In genomic region chr20:4534315-4534714, GRCh38 we compare ENCODE assay signal across 36 cellular contexts.
"Had no signal": no experiment of that assay in that cellular context is flagged by ENCODE, and none has a peak within 500 bp of the region (broad histone marks: within the 10 kb centered on the region; RNA-seq: fewer than 3 reads in every experiment).

No MANE protein-coding gene starts in this region.

- H3K4me1 ChIP-seq: ascending aorta had no signal

- DNase-seq: activated B cell treated with CpG ODN at 0.5 μM for 24 hours; activated CD4-positive, alpha-beta memory T cell treated with anti-CD3 and anti-CD28 coated beads for 36 hours; activated CD4-positive, alpha-beta T cell treated with anti-CD3 and anti-CD28 coated beads for 4 hours; activated CD4-positive, alpha-beta T cell treated with anti-CD3 and anti-CD28 coated beads, Interleukin-2, amount 50 U/mL, for 1 hour; activated CD4-positive, alpha-beta T cell treated with anti-CD3 and anti-CD28 coated beads, Interleukin-2, amount 50 U/mL, for 4 hours; activated CD4-positive, CD25-positive, alpha-beta regulatory T cell treated with anti-CD3 and anti-CD28 coated beads, Interleukin-2, amount 50 U/mL, for 72 hours; activated CD8-positive, alpha-beta memory T cell treated with anti-CD3 and anti-CD28 coated beads, Interleukin-2, amount 10 ng/mL, durations not matched to agents 7 days and 5 days; activated CD8-positive, alpha-beta memory T cell treated with anti-CD3 and anti-CD28 coated beads, Interleukin-2, amount 50 U/mL, for 48 hours; activated CD8-positive, alpha-beta T cell treated with anti-CD3 and anti-CD28 coated beads for 36 hours; activated effector memory CD4-positive, alpha-beta T cell treated with Interleukin-2 at 50 U/mL for 16 hours; activated gamma-delta T cell; activated naive CD4-positive, alpha-beta T cell treated with anti-CD3 and anti-CD28 coated beads, Interleukin-2, amount 10 ng/mL, durations not matched to agents 7 days and 5 days; activated naive CD4-positive, alpha-beta T cell treated with Interleukin-2 at 50 U/mL for 16 hours; activated naive CD8-positive, alpha-beta T cell treated with anti-CD3 and anti-CD28 coated beads, Interleukin-2, amount 10 ng/mL, durations not matched to agents 7 days and 5 days; activated naive CD8-positive, alpha-beta T cell treated with anti-CD3 and anti-CD28 coated beads, Interleukin-2, amount 50 U/mL, for 24 hours; activated T-cell treated with anti-CD3 and anti-CD28 coated beads, Interleukin-2, amount 50 U/mL, for 24 hours; activated T-cell treated with anti-CD3 and anti-CD28 coated beads, Interleukin-2, amount 50 U/mL, for 48 hours; amygdala; anterior cingulate cortex; caudate nucleus; cerebellar nuclear complex; T-helper 2 cell; T-helper 9 cell had no signal

- H3K36me3 Mint-ChIP-seq: activated CD4-positive, alpha-beta memory T cell treated with anti-CD3 and anti-CD28 coated beads for 36 hours; activated CD8-positive, alpha-beta memory T cell treated with anti-CD3 and anti-CD28 coated beads, Interleukin-2, amount 10 ng/mL, durations not matched to agents 7 days and 5 days; activated naive CD4-positive, alpha-beta T cell treated with anti-CD3 and anti-CD28 coated beads, Interleukin-2, amount 10 ng/mL, durations not matched to agents 7 days and 5 days; activated naive CD8-positive, alpha-beta T cell; activated naive CD8-positive, alpha-beta T cell treated with anti-CD3 and anti-CD28 coated beads, Interleukin-2, amount 10 ng/mL, durations not matched to agents 7 days and 5 days; brain had no signal

- H3K27ac Mint-ChIP-seq: activated B cell treated with CpG ODN at 0.5 μM for 24 hours; activated CD4-positive, alpha-beta memory T cell treated with anti-CD3 and anti-CD28 coated beads for 36 hours; activated CD4-positive, alpha-beta T cell treated with anti-CD3 and anti-CD28 coated beads, Interleukin-2, amount 10 ng/mL, durations not matched to agents 24 days and 14 days; activated CD8-positive, alpha-beta memory T cell treated with anti-CD3 and anti-CD28 coated beads, Interleukin-2, amount 10 ng/mL, durations not matched to agents 7 days and 5 days; activated CD8-positive, alpha-beta T cell treated with anti-CD3 and anti-CD28 coated beads for 36 hours; activated naive CD4-positive, alpha-beta T cell treated with anti-CD3 and anti-CD28 coated beads, Interleukin-2, amount 10 ng/mL, durations not matched to agents 7 days and 5 days; activated naive CD4-positive, alpha-beta T cell treated with anti-CD3 and anti-CD28 coated beads, Interleukin-2, amount 50 U/mL, for 24 hours; activated naive CD8-positive, alpha-beta T cell; activated naive CD8-positive, alpha-beta T cell treated with anti-CD3 and anti-CD28 coated beads, Interleukin-2, amount 10 ng/mL, durations not matched to agents 7 days and 5 days; activated naive CD8-positive, alpha-beta T cell treated with anti-CD3 and anti-CD28 coated beads, Interleukin-2, amount 50 U/mL, for 24 hours; activated T-cell treated with anti-CD3 and anti-CD28 coated beads, Interleukin-2, amount 50 U/mL, for 24 hours; activated T-helper 2 cell treated with anti-CD3 and anti-CD28 coated beads, Interferon-gamma antibody, Interleukin-2, Interleukin-4, amounts not matched to agents 10 μg/mL and 5 μg/mL and 100 μg/mL, durations not matched to agents 14 hours and 24 hours and 36 hours; brain; T-helper 1 cell treated with Interleukin-12 subunit alpha and Interleukin-12 subunit beta and Interleukin-4 antibody, amounts not matched to agents 30 μg/mL and 1 μg/mL, for 36 hours; T-helper 2 cell treated with Interferon-gamma antibody and Interleukin-4, amounts not matched to agents 5 μg/mL and 100 μg/mL, for 36 hours had no signal

- H3K27ac ChIP-seq: ascending aorta, cardiac muscle cell, VCaP had no signal

- ATAC-seq: activated CD8-positive, alpha-beta memory T cell treated with anti-CD3 and anti-CD28 coated beads, Interleukin-2, amount 10 ng/mL, durations not matched to agents 7 days and 5 days; activated CD8-positive, alpha-beta T cell treated with anti-CD3 and anti-CD28 coated beads for 36 hours; activated naive CD8-positive, alpha-beta T cell treated with anti-CD3 and anti-CD28 coated beads, Interleukin-2, amount 50 U/mL, for 24 hours had no signal

- H3K4me1 Mint-ChIP-seq: activated B cell treated with CpG ODN at 0.5 μM for 24 hours; activated CD4-positive, alpha-beta T cell treated with anti-CD3 and anti-CD28 coated beads, Interleukin-2, amount 10 ng/mL, durations not matched to agents 24 days and 14 days; activated CD8-positive, alpha-beta memory T cell treated with anti-CD3 and anti-CD28 coated beads, Interleukin-2, amount 10 ng/mL, durations not matched to agents 7 days and 5 days; activated naive CD4-positive, alpha-beta T cell treated with anti-CD3 and anti-CD28 coated beads, Interleukin-2, amount 10 ng/mL, durations not matched to agents 7 days and 5 days; activated naive CD4-positive, alpha-beta T cell treated with anti-CD3 and anti-CD28 coated beads, Interleukin-2, amount 50 U/mL, for 24 hours; activated naive CD8-positive, alpha-beta T cell treated with anti-CD3 and anti-CD28 coated beads, Interleukin-2, amount 10 ng/mL, durations not matched to agents 7 days and 5 days; activated naive CD8-positive, alpha-beta T cell treated with anti-CD3 and anti-CD28 coated beads, Interleukin-2, amount 50 U/mL, for 24 hours; brain; central memory CD8-positive, alpha-beta T cell had no signal

- H3K36me3 ChIP-seq: ascending aorta, cardiac muscle cell had no signal

- H3K4me3 Mint-ChIP-seq: activated B cell treated with CpG ODN at 0.5 μM for 24 hours; activated CD4-positive, alpha-beta memory T cell treated with anti-CD3 and anti-CD28 coated beads for 36 hours; activated CD4-positive, alpha-beta T cell treated with anti-CD3 and anti-CD28 coated beads, Interleukin-2, amount 10 ng/mL, durations not matched to agents 24 days and 14 days; activated CD8-positive, alpha-beta memory T cell treated with anti-CD3 and anti-CD28 coated beads, Interleukin-2, amount 10 ng/mL, durations not matched to agents 7 days and 5 days; activated CD8-positive, alpha-beta T cell treated with anti-CD3 and anti-CD28 coated beads for 36 hours; activated naive CD4-positive, alpha-beta T cell treated with anti-CD3 and anti-CD28 coated beads, Interleukin-2, amount 10 ng/mL, durations not matched to agents 7 days and 5 days; activated naive CD4-positive, alpha-beta T cell treated with anti-CD3 and anti-CD28 coated beads, Interleukin-2, amount 50 U/mL, for 24 hours; activated naive CD8-positive, alpha-beta T cell; activated naive CD8-positive, alpha-beta T cell treated with anti-CD3 and anti-CD28 coated beads, Interleukin-2, amount 10 ng/mL, durations not matched to agents 7 days and 5 days; activated naive CD8-positive, alpha-beta T cell treated with anti-CD3 and anti-CD28 coated beads, Interleukin-2, amount 50 U/mL, for 24 hours; activated T-cell treated with anti-CD3 and anti-CD28 coated beads, Interleukin-2, amount 50 U/mL, for 24 hours; brain; central memory CD8-positive, alpha-beta T cell; T-helper 1 cell treated with Interleukin-12 subunit alpha and Interleukin-12 subunit beta and Interleukin-4 antibody, amounts not matched to agents 30 μg/mL and 1 μg/mL, for 36 hours; T-helper 2 cell treated with Interferon-gamma antibody and Interleukin-4, amounts not matched to agents 5 μg/mL and 100 μg/mL, for 36 hours had no signal

- H3K27me3 ChIP-seq: ascending aorta, cardiac muscle cell had no signal

- H3K9me3 Mint-ChIP-seq: activated B cell treated with CpG ODN at 0.5 μM for 24 hours; activated naive CD4-positive, alpha-beta T cell treated with anti-CD3 and anti-CD28 coated beads, Interleukin-2, amount 10 ng/mL, durations not matched to agents 7 days and 5 days; activated T-cell treated with anti-CD3 and anti-CD28 coated beads, Interleukin-2, amount 50 U/mL, for 24 hours; activated T-helper 2 cell treated with anti-CD3 and anti-CD28 coated beads, Interferon-gamma antibody, Interleukin-2, Interleukin-4, amounts not matched to agents 10 μg/mL and 5 μg/mL and 100 μg/mL, durations not matched to agents 14 hours and 24 hours and 36 hours; central memory CD8-positive, alpha-beta T cell; T-helper 1 cell treated with Interleukin-12 subunit alpha and Interleukin-12 subunit beta and Interleukin-4 antibody, amounts not matched to agents 30 μg/mL and 1 μg/mL, for 36 hours; T-helper 2 cell treated with Interferon-gamma antibody and Interleukin-4, amounts not matched to agents 5 μg/mL and 100 μg/mL, for 36 hours had no signal

- H3K4me3 ChIP-seq: ascending aorta, cardiac muscle cell had no signal

- FAIRE-seq: bronchial epithelial cell, TTC549 had no signal
